ENCODE assay signal across 11 cellular contexts in genomic region chr2:188787661-188788044, GRCh38.
DNase-seq lines count a peak whose midpoint lies in the region; ATAC-seq and TF ChIP-seq lines count a peak whose summit lies in the region.
"Had no signal": no experiment of that assay in that cellular context is flagged by ENCODE, and none has a peak within 500 bp of the region (broad histone marks: within the 10 kb centered on the region; RNA-seq: fewer than 3 reads in every experiment).

No MANE protein-coding gene starts in this region.

- H3K27me3 ChIP-seq in fibroblast of lung (ENCODE audit: control insufficient read depth, insufficient read depth, low read length) (no peaks in the 10 kb centered on the region), upper lobe of right lung (no peaks in the 10 kb centered on the region)

- H3K79me2 ChIP-seq in fibroblast of lung (ENCODE audit: control insufficient read depth, insufficient read depth, low read length) = no peaks in the 10 kb centered on the region

- H3K4me3 Mint-ChIP-seq in nephron progenitor cell = no peak overlapping the region

- peak overlapping the region; percentile 28 for H2AFZ ChIP-seq in fibroblast of lung (ENCODE audit: low read length)

- intact Hi-C loops in upper lobe of right lung (cut with DNase I) = no loop called here

- H3K9ac ChIP-seq in SK-N-MC (ENCODE audit: insufficient read length) = peak overlapping the region; percentile 34
- no peak overlapping the region for H3K9ac ChIP-seq in fibroblast of lung (ENCODE audit: insufficient read depth, low read length)

- H3K4me3 ChIP-seq in SK-N-MC = peak overlapping the region; percentile 66
- peak overlapping the region in 3 of 4 experiments; percentile 1 to 9 (median 7) for H3K4me3 ChIP-seq in fibroblast of lung (replicated peaks in 1 of 4; ENCODE audit: control extremely low read depth in 1 of 4, insufficient read depth in 1 of 4, low read depth in 3 of 4, low read length in 4 of 4)
- no peak overlapping the region for H3K4me3 ChIP-seq in upper lobe of right lung

- H3K4me1 Mint-ChIP-seq in nephron progenitor cell = peaks cover 22% of the 10 kb centered on the region

- peak overlapping the region; percentile 69 for H3K27ac ChIP-seq in SK-N-MC
- H3K27ac ChIP-seq in fibroblast of lung (ENCODE audit: insufficient read depth, low read length) = peak overlapping the region; percentile 85
- peak overlapping the region; percentile 17 for H3K27ac ChIP-seq in upper lobe of right lung

- H3K36me3 ChIP-seq in SK-N-MC (ENCODE audit: insufficient read depth, low read length) (no peaks in the 10 kb centered on the region), fibroblast of lung (ENCODE audit: control insufficient read depth, insufficient read depth, low read length) (no peaks in the 10 kb centered on the region), upper lobe of right lung (no peaks in the 10 kb centered on the region)

- peak overlapping the region; percentile 62 for H3K4me2 ChIP-seq in fibroblast of lung (ENCODE audit: extremely low read depth, insufficient read depth, low read length)

- H3K9me3 ChIP-seq in SK-N-MC (ENCODE audit: low read depth, low read length) = no peaks in the 10 kb centered on the region
- no peaks in the 10 kb centered on the region for H3K9me3 ChIP-seq in fibroblast of lung (ENCODE audit: control insufficient read depth, insufficient read depth, low read depth, low read length)
- H3K9me3 ChIP-seq in upper lobe of right lung = no peaks in the 10 kb centered on the region

- DNase-seq in SK-N-MC (ENCODE audit: low read depth, low spot score) (no peak), fibroblast of lung (ENCODE audit: low read depth in 2 of 2) (peak; percentile 47 to 57), nephron progenitor cell (no peak), upper lobe of right lung (no peak), SHP77 (lab: John Stamatoyannopoulos, UW) (no peak), SIG-M5 treated with dmso at 0.1 percent for 504 hours (lab: John Stamatoyannopoulos, UW; ENCODE audit: unreplicated experiment) (no peak), NCI-H146 (lab: John Stamatoyannopoulos, UW) (no peak)
- DNase-seq: DMS 273 treated with DMSO at 0.1 percent for 48 hours, midbrain, NCI-H187 treated with DMSO at 0.1 percent for 48 hours had no signal

- no peaks in the 10 kb centered on the region for H3K36me3 Mint-ChIP-seq in nephron progenitor cell (ENCODE audit: low read depth)

- no peaks in the 10 kb centered on the region for H4K20me1 ChIP-seq in fibroblast of lung (ENCODE audit: control insufficient read depth, extremely low read depth, insufficient read depth, low read length)

- H3K27me3 Mint-ChIP-seq in nephron progenitor cell (ENCODE audit: low read depth, poor library complexity) = peaks cover 5% of the 10 kb centered on the region

- H3K9me3 Mint-ChIP-seq in nephron progenitor cell = no peaks in the 10 kb centered on the region

- no peak for ATAC-seq in upper lobe of right lung
- ATAC-seq: Panc1 had no signal

- TF ChIP-seq CTCF in fibroblast of lung (conservative IDR thresholded peaks at IDR 0.05 in 1 of 2, IDR thresholded peaks at IDR 0.05 in 1 of 2; ENCODE audit: low read depth in 1 of 2, low read length in 2 of 2) (no peak), nephron progenitor cell (IDR thresholded peaks at IDR 0.05) (no peak), upper lobe of right lung (IDR thresholded peaks at IDR 0.05) (no peak)

- peak overlapping the region; percentile 24 for H3K27ac Mint-ChIP-seq in nephron progenitor cell

- H3K4me1 ChIP-seq in fibroblast of lung (ENCODE audit: control insufficient read depth, extremely low read depth, insufficient read depth, low read length) (peaks cover 25% of the 10 kb centered on the region), upper lobe of right lung (no peaks in the 10 kb centered on the region)

Comparison
In these comparisons a context has a peak if more than half of its experiments do, and no peak if none do; other contexts are left out.
1. DNase-seq: peak in fibroblast of lung (2 of 2); none in SK-N-MC (single experiment), nephron progenitor cell (single experiment), upper lobe of right lung (single experiment), SHP77 (0 of 2), SIG-M5 treated with dmso at 0.1 percent for 504 hours (single experiment) and NCI-H146 (single experiment).
2. H3K27ac ChIP-seq: peak in every context shown above with its lines; median percentile 85 in fibroblast of lung; 69 in SK-N-MC; 17 in upper lobe of right lung.